ENCODE assay signal across 1 cellular context in the genomic region with DNA sequence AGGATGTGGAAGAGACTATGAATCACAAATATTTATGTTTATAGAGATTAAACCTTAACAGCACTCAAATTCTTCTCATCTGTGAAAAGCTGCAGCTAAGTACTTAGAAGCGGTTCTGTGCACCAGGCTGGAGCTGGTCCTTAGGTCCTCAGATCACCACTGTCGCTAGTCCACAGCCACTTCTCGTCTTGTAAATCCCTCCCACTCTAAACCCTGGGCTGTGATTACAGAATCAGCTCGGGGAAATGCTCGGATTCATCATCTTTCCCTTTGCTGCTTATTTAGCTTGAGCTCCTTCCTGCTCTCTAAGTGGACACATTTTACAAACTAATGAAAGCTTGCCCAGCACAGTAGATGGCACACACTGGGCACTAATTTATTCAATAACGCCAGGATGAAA.
TF ChIP-seq lines count a peak whose summit lies in the region.

No MANE protein-coding gene starts in this region.

TF ChIP-seq in GM23338, 12 proteins besides CTCF, POLR2A, EP300 and RAD21 (continued from another document):
- TF ChIP-seq, protein P1, sequence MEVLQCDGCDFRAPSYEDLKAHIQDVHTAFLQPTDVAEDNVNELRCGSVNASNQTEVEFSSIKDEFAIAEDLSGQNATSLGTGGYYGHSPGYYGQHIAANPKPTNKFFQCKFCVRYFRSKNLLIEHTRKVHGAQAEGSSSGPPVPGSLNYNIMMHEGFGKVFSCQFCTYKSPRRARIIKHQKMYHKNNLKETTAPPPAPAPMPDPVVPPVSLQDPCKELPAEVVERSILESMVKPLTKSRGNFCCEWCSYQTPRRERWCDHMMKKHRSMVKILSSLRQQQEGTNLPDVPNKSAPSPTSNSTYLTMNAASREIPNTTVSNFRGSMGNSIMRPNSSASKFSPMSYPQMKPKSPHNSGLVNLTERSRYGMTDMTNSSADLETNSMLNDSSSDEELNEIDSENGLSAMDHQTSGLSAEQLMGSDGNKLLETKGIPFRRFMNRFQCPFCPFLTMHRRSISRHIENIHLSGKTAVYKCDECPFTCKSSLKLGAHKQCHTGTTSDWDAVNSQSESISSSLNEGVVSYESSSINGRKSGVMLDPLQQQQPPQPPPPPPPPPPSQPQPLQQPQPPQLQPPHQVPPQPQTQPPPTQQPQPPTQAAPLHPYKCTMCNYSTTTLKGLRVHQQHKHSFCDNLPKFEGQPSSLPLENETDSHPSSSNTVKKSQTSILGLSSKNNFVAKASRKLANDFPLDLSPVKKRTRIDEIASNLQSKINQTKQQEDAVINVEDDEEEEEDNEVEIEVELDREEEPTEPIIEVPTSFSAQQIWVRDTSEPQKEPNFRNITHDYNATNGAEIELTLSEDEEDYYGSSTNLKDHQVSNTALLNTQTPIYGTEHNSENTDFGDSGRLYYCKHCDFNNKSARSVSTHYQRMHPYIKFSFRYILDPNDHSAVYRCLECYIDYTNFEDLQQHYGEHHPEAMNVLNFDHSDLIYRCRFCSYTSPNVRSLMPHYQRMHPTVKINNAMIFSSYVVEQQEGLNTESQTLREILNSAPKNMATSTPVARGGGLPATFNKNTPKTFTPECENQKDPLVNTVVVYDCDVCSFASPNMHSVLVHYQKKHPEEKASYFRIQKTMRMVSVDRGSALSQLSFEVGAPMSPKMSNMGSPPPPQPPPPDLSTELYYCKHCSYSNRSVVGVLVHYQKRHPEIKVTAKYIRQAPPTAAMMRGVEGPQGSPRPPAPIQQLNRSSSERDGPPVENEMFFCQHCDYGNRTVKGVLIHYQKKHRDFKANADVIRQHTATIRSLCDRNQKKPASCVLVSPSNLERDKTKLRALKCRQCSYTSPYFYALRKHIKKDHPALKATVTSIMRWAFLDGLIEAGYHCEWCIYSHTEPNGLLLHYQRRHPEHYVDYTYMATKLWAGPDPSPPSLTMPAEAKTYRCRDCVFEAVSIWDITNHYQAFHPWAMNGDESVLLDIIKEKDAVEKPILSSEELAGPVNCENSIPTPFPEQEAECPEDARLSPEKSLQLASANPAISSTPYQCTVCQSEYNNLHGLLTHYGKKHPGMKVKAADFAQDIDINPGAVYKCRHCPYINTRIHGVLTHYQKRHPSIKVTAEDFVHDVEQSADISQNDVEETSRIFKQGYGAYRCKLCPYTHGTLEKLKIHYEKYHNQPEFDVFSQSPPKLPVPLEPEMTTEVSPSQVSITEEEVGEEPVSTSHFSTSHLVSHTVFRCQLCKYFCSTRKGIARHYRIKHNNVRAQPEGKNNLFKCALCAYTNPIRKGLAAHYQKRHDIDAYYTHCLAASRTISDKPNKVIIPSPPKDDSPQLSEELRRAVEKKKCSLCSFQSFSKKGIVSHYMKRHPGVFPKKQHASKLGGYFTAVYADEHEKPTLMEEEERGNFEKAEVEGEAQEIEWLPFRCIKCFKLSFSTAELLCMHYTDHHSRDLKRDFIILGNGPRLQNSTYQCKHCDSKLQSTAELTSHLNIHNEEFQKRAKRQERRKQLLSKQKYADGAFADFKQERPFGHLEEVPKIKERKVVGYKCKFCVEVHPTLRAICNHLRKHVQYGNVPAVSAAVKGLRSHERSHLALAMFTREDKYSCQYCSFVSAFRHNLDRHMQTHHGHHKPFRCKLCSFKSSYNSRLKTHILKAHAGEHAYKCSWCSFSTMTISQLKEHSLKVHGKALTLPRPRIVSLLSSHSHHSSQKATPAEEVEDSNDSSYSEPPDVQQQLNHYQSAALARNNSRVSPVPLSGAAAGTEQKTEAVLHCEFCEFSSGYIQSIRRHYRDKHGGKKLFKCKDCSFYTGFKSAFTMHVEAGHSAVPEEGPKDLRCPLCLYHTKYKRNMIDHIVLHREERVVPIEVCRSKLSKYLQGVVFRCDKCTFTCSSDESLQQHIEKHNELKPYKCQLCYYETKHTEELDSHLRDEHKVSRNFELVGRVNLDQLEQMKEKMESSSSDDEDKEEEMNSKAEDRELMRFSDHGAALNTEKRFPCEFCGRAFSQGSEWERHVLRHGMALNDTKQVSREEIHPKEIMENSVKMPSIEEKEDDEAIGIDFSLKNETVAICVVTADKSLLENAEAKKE (CRISPR knock-in tag; IDR thresholded peaks at IDR 0.05), result no peak
